8 cellular contexts compared by ENCODE assay signal in genomic region chr10:60816624-60817023, GRCh38. TPM values are rescaled to one million over a fixed set of nuclear protein-coding genes. Genes with fewer than 3 reads are reported as not detected.
DNase-seq lines count a peak whose midpoint lies in the region; ATAC-seq and TF ChIP-seq lines count a peak whose summit lies in the region.

No MANE protein-coding gene starts in this region.

- H3K36me3 ChIP-seq in gastroesophageal sphincter: no peaks in the 10 kb centered on the region

- no peak for TF ChIP-seq POLR2A in gastroesophageal sphincter (IDR thresholded peaks at IDR 0.05)

- ATAC-seq in GM19035 (IDR thresholded peaks at IDR 0.05; ENCODE audit: unreplicated experiment): peak; percentile 77
- peak; percentile 81 for ATAC-seq in HG03139 (IDR thresholded peaks at IDR 0.05; ENCODE audit: unreplicated experiment)
- peak; percentile 64 to 72 for ATAC-seq in activated T-cell treated with anti-CD3 and anti-CD28 coated beads, Interleukin-2, amount 50 U/mL, for 72 hours (replicated peaks in 1 of 2)
- ATAC-seq in gastroesophageal sphincter: peak; percentile 85
- peak; percentile 83 for ATAC-seq in omental fat pad (ENCODE audit: low FRiP score)

- H3K27me3 ChIP-seq in gastroesophageal sphincter: no peaks in the 10 kb centered on the region

- no peaks in the 10 kb centered on the region for H3K9me3 Mint-ChIP-seq in activated T-cell treated with anti-CD3 and anti-CD28 coated beads, Interleukin-2, amount 50 U/mL, for 72 hours

- H3K9me3 ChIP-seq in gastroesophageal sphincter: no peaks in the 10 kb centered on the region

- no peak overlapping the region for H3K4me3 Mint-ChIP-seq in activated T-cell treated with anti-CD3 and anti-CD28 coated beads, Interleukin-2, amount 50 U/mL, for 72 hours

- H3K36me3 Mint-ChIP-seq in activated T-cell treated with anti-CD3 and anti-CD28 coated beads, Interleukin-2, amount 50 U/mL, for 72 hours (ENCODE audit: insufficient read depth in 2 of 2): no peaks in the 10 kb centered on the region

- DNase-seq in DMS53 (lab: John Stamatoyannopoulos, UW) (peak; percentile 88), NCI-H345 (lab: John Stamatoyannopoulos, UW) (peak; percentile 50), omental fat pad (ENCODE audit: low spot score) (no peak)
- peak; percentile 28 to 33 for DNase-seq in activated T-cell treated with anti-CD3 and anti-CD28 coated beads, Interleukin-2, amount 50 U/mL, for 72 hours
- DNase-seq in effector CD8-positive, alpha-beta T cell (lab: John Stamatoyannopoulos, UW): no peak

- TF ChIP-seq CTCF in gastroesophageal sphincter (IDR thresholded peaks at IDR 0.05): peak; percentile 69 to 87 (median 82)
- TF ChIP-seq CTCF in omental fat pad (IDR thresholded peaks at IDR 0.05): peak in 2 of 3 donors; percentile 4 to 41

- no peak for TF ChIP-seq EP300 in gastroesophageal sphincter (IDR thresholded peaks at IDR 0.05)

- 2 to 28% methylated on average over 2 to 3 of the region's 3 CpGs for WGBS in gastroesophageal sphincter (ENCODE audit: low coverage in 1 of 2), 2 donors

- no peaks in the 10 kb centered on the region for H3K4me1 Mint-ChIP-seq in activated T-cell treated with anti-CD3 and anti-CD28 coated beads, Interleukin-2, amount 50 U/mL, for 72 hours (ENCODE audit: low read depth)

- peaks cover 0 to 38% (median 3%) of the 10 kb centered on the region in 3 donors for H3K4me1 ChIP-seq in gastroesophageal sphincter

- H3K27ac Mint-ChIP-seq in activated T-cell treated with anti-CD3 and anti-CD28 coated beads, Interleukin-2, amount 50 U/mL, for 72 hours: no peak overlapping the region

- no peaks in the 10 kb centered on the region for H3K27me3 Mint-ChIP-seq in activated T-cell treated with anti-CD3 and anti-CD28 coated beads, Interleukin-2, amount 50 U/mL, for 72 hours (ENCODE audit: low read depth)

- no peak overlapping the region for H3K4me3 ChIP-seq in gastroesophageal sphincter

- H3K27ac ChIP-seq in gastroesophageal sphincter: peak overlapping the region in 2 of 4 donors; percentile 5 to 11

RNA-seq across cellular contexts. Expression of gene CDK1, which starts 38.3 kb away (rescaled TPM):
- total RNA-seq in activated T-cell treated with anti-CD3 and anti-CD28 coated beads, Interleukin-2, amount 50 U/mL, for 72 hours: 100 to 1,000 TPM; 109 to 130 TPM
- total RNA-seq in gastroesophageal sphincter: 1 to 10 TPM in 2 of 4 donors, under 1 TPM in 2; 0.40 to 6.9 (median 1.3) TPM
- 1 to 10 TPM; 1.9 to 9.1 (median 5.0) TPM for total RNA-seq in omental fat pad

Comparison
In these comparisons a context has a peak if more than half of its experiments do, and no peak if none do; other contexts are left out.
1. DNase-seq: peak in DMS53 (single experiment), NCI-H345 (single experiment) and activated T-cell treated with anti-CD3 and anti-CD28 coated beads, Interleukin-2, amount 50 U/mL, for 72 hours (2 of 2); none in omental fat pad (single experiment) and effector CD8-positive, alpha-beta T cell (single experiment).
2. RNA of gene CDK1, which starts 38.3 kb away (total RNA-seq): 109 to 130 TPM in activated T-cell treated with anti-CD3 and anti-CD28 coated beads, Interleukin-2, amount 50 U/mL, for 72 hours; 1.9 to 9.1 TPM in omental fat pad and 0.40 to 6.9 TPM in gastroesophageal sphincter; every median in the first group is over 10 times any median in the second.
3. Peak in every context shown above with its lines, with median percentiles within 50 percentile points of each other: ATAC-seq.